In genomic region chr6:2843138-2843740, GRCh38 we compare ENCODE assay signal across 1 cellular context.
TF ChIP-seq lines count a peak whose summit lies in the region.

No MANE protein-coding gene starts in this region.

TF ChIP-seq in IMR-90, 13 proteins besides CTCF, POLR2A, EP300 and RAD21:
- TF ChIP-seq USF2 (IDR thresholded peaks at IDR 0.05; ENCODE audit: low read depth, low read length) (no peak), MAZ (IDR thresholded peaks at IDR 0.05; ENCODE audit: borderline replicate concordance, low read depth, low read length) (no peak), MXI1 (IDR thresholded peaks at IDR 0.05; ENCODE audit: borderline replicate concordance, low read depth, low read length) (no peak), RFX5 (IDR thresholded peaks at IDR 0.05; ENCODE audit: low read depth, low read length) (no peak), NFE2L2 (IDR thresholded peaks at IDR 0.05; ENCODE audit: low read depth, low read length) (no peak), SMC3 (IDR thresholded peaks at IDR 0.05; ENCODE audit: low read depth, low read length) (no peak), RCOR1 (IDR thresholded peaks at IDR 0.05; ENCODE audit: insufficient replicate concordance, low read length) (no peak), FOS (IDR thresholded peaks at IDR 0.05; ENCODE audit: low read depth, low read length) (no peak), MAFK (IDR thresholded peaks at IDR 0.05; ENCODE audit: low read depth, low read length) (no peak), CEBPB (IDR thresholded peaks at IDR 0.05; ENCODE audit: low read depth, low read length) (no peak), CHD1 (IDR thresholded peaks at IDR 0.05; ENCODE audit: low read depth, low read length) (no peak), BHLHE40 (IDR thresholded peaks at IDR 0.05; ENCODE audit: low read depth, low read length) (no peak), ELK1 (IDR thresholded peaks at IDR 0.05; ENCODE audit: borderline replicate concordance, low read depth, low read length) (no peak)
